ENCODE assay signal across 1 cellular context in the genomic region with DNA sequence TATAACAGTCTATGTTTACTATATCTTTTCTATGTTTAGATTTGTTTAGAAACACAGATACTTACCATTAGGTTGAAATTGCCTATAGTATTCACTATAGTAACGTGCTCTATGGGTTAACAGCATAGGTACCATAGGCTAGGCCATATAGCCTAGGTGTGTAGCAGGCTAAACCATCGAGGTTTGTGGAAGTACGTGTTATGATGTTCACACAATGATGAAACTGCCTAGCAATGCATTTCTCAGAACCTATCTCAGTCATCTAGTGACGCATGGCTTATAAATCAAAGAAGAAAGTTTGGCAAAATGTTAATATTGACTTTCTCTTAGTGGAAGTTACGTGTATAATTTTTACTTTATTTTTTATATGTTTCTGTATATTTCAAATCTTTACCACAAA.
TF ChIP-seq lines count a peak whose summit lies in the region.

No MANE protein-coding gene starts in this region.

TF ChIP-seq in K562, 482 proteins besides CTCF, POLR2A, EP300 and RAD21 (continued from another document):
- TF ChIP-seq, protein P1, sequence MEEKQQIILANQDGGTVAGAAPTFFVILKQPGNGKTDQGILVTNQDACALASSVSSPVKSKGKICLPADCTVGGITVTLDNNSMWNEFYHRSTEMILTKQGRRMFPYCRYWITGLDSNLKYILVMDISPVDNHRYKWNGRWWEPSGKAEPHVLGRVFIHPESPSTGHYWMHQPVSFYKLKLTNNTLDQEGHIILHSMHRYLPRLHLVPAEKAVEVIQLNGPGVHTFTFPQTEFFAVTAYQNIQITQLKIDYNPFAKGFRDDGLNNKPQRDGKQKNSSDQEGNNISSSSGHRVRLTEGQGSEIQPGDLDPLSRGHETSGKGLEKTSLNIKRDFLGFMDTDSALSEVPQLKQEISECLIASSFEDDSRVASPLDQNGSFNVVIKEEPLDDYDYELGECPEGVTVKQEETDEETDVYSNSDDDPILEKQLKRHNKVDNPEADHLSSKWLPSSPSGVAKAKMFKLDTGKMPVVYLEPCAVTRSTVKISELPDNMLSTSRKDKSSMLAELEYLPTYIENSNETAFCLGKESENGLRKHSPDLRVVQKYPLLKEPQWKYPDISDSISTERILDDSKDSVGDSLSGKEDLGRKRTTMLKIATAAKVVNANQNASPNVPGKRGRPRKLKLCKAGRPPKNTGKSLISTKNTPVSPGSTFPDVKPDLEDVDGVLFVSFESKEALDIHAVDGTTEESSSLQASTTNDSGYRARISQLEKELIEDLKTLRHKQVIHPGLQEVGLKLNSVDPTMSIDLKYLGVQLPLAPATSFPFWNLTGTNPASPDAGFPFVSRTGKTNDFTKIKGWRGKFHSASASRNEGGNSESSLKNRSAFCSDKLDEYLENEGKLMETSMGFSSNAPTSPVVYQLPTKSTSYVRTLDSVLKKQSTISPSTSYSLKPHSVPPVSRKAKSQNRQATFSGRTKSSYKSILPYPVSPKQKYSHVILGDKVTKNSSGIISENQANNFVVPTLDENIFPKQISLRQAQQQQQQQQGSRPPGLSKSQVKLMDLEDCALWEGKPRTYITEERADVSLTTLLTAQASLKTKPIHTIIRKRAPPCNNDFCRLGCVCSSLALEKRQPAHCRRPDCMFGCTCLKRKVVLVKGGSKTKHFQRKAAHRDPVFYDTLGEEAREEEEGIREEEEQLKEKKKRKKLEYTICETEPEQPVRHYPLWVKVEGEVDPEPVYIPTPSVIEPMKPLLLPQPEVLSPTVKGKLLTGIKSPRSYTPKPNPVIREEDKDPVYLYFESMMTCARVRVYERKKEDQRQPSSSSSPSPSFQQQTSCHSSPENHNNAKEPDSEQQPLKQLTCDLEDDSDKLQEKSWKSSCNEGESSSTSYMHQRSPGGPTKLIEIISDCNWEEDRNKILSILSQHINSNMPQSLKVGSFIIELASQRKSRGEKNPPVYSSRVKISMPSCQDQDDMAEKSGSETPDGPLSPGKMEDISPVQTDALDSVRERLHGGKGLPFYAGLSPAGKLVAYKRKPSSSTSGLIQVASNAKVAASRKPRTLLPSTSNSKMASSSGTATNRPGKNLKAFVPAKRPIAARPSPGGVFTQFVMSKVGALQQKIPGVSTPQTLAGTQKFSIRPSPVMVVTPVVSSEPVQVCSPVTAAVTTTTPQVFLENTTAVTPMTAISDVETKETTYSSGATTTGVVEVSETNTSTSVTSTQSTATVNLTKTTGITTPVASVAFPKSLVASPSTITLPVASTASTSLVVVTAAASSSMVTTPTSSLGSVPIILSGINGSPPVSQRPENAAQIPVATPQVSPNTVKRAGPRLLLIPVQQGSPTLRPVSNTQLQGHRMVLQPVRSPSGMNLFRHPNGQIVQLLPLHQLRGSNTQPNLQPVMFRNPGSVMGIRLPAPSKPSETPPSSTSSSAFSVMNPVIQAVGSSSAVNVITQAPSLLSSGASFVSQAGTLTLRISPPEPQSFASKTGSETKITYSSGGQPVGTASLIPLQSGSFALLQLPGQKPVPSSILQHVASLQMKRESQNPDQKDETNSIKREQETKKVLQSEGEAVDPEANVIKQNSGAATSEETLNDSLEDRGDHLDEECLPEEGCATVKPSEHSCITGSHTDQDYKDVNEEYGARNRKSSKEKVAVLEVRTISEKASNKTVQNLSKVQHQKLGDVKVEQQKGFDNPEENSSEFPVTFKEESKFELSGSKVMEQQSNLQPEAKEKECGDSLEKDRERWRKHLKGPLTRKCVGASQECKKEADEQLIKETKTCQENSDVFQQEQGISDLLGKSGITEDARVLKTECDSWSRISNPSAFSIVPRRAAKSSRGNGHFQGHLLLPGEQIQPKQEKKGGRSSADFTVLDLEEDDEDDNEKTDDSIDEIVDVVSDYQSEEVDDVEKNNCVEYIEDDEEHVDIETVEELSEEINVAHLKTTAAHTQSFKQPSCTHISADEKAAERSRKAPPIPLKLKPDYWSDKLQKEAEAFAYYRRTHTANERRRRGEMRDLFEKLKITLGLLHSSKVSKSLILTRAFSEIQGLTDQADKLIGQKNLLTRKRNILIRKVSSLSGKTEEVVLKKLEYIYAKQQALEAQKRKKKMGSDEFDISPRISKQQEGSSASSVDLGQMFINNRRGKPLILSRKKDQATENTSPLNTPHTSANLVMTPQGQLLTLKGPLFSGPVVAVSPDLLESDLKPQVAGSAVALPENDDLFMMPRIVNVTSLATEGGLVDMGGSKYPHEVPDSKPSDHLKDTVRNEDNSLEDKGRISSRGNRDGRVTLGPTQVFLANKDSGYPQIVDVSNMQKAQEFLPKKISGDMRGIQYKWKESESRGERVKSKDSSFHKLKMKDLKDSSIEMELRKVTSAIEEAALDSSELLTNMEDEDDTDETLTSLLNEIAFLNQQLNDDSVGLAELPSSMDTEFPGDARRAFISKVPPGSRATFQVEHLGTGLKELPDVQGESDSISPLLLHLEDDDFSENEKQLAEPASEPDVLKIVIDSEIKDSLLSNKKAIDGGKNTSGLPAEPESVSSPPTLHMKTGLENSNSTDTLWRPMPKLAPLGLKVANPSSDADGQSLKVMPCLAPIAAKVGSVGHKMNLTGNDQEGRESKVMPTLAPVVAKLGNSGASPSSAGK (IDR thresholded peaks at IDR 0.05): peak; percentile 26; the same call in 1 of the 2 replicates
- TF ChIP-seq, protein P2, sequence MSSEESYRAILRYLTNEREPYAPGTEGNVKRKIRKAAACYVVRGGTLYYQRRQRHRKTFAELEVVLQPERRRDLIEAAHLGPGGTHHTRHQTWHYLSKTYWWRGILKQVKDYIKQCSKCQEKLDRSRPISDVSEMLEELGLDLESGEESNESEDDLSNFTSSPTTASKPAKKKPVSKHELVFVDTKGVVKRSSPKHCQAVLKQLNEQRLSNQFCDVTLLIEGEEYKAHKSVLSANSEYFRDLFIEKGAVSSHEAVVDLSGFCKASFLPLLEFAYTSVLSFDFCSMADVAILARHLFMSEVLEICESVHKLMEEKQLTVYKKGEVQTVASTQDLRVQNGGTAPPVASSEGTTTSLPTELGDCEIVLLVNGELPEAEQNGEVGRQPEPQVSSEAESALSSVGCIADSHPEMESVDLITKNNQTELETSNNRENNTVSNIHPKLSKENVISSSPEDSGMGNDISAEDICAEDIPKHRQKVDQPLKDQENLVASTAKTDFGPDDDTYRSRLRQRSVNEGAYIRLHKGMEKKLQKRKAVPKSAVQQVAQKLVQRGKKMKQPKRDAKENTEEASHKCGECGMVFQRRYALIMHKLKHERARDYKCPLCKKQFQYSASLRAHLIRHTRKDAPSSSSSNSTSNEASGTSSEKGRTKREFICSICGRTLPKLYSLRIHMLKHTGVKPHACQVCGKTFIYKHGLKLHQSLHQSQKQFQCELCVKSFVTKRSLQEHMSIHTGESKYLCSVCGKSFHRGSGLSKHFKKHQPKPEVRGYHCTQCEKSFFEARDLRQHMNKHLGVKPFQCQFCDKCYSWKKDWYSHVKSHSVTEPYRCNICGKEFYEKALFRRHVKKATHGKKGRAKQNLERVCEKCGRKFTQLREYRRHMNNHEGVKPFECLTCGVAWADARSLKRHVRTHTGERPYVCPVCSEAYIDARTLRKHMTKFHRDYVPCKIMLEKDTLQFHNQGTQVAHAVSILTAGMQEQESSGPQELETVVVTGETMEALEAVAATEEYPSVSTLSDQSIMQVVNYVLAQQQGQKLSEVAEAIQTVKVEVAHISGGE (CRISPR knock-in tag; IDR thresholded peaks at IDR 0.05): no peak
- no peak for TF ChIP-seq ASH1L (IDR thresholded peaks at IDR 0.05; ENCODE audit: borderline replicate concordance, low read depth, partially characterized antibody)
